8 cellular contexts compared by ENCODE assay signal in genomic region chr7:44072364-44073231, GRCh38. TPM values are rescaled to one million over a fixed set of nuclear protein-coding genes. Genes with fewer than 3 reads are reported as not detected.
DNase-seq lines count a peak whose midpoint lies in the region; ATAC-seq and TF ChIP-seq lines count a peak whose summit lies in the region.

No MANE protein-coding gene starts in this region.

- H3K27me3 ChIP-seq in transverse colon = no peaks in the 10 kb centered on the region

- peak overlapping the region; percentile 74 to 87 (median 78) for H3K27ac ChIP-seq in transverse colon

- no peak for ATAC-seq in GM21360 (IDR thresholded peaks at IDR 0.05; ENCODE audit: unreplicated experiment)

- in situ Hi-C loops in transverse colon (cut with MboI; ENCODE audit: low pct_ligation_motif_present in 1 of 4, low pct_unique_long_range_greater_than_20kb in 1 of 4, low sequenced_read_pairs in 3 of 4) = no loop called here

- peak; percentile 76 for DNase-seq in activated CD8-positive, alpha-beta memory T cell treated with anti-CD3 and anti-CD28 coated beads for 24 hours
- DNase-seq in activated CD8-positive, alpha-beta memory T cell treated with anti-CD3 and anti-CD28 coated beads, Interleukin-2, amount 50 U/mL, for 48 hours = no peak
- DNase-seq in NCI-H1105 treated with DMSO at 0.1 percent for 48 hours (lab: John Stamatoyannopoulos, UW) (peak; percentile 38), epidermal melanocyte (ENCODE audit: insufficient read length, low spot score) (peak; percentile 89), mucosa of gallbladder (ENCODE audit: low spot score) (peak; percentile 67), transverse colon (peak; percentile 71)
- peak; percentile 76 for DNase-seq in activated CD4-positive, alpha-beta T cell treated with anti-CD3 and anti-CD28 coated beads, Interleukin-2, amount 10 ng/mL, durations not matched to agents 24 days and 14 days

- H3K4me3 ChIP-seq in transverse colon = no peak overlapping the region

- no peaks in the 10 kb centered on the region for H3K9me3 ChIP-seq in transverse colon

- peaks cover 1% of the 10 kb centered on the region for H3K4me1 Mint-ChIP-seq in activated CD4-positive, alpha-beta T cell treated with anti-CD3 and anti-CD28 coated beads, Interleukin-2, amount 10 ng/mL, durations not matched to agents 24 days and 14 days

- H3K4me3 Mint-ChIP-seq in activated CD4-positive, alpha-beta T cell treated with anti-CD3 and anti-CD28 coated beads, Interleukin-2, amount 10 ng/mL, durations not matched to agents 24 days and 14 days = no peak overlapping the region

- intact Hi-C loops in activated CD4-positive, alpha-beta T cell treated with anti-CD3 and anti-CD28 coated beads, Interleukin-2, amount 10 ng/mL, durations not matched to agents 24 days and 14 days (cut with micrococcal nuclease) = no loop called here
- intact Hi-C loops in transverse colon (cut with DNase I; ENCODE audit: low total_unique reads) = no loop called here

- H3K4me1 ChIP-seq in transverse colon = peaks cover 14 to 36% (median 32%) of the 10 kb centered on the region in 4 donors

- no peak overlapping the region for H3K27ac Mint-ChIP-seq in activated CD4-positive, alpha-beta T cell treated with anti-CD3 and anti-CD28 coated beads, Interleukin-2, amount 10 ng/mL, durations not matched to agents 24 days and 14 days

- H3K36me3 Mint-ChIP-seq in activated CD4-positive, alpha-beta T cell treated with anti-CD3 and anti-CD28 coated beads, Interleukin-2, amount 10 ng/mL, durations not matched to agents 24 days and 14 days (ENCODE audit: low read depth) = peaks cover 33% of the 10 kb centered on the region

- TF ChIP-seq EP300 in transverse colon (IDR thresholded peaks at IDR 0.05; ENCODE audit: low read depth) = no peak

- H3K9me3 Mint-ChIP-seq in activated CD4-positive, alpha-beta T cell treated with anti-CD3 and anti-CD28 coated beads, Interleukin-2, amount 10 ng/mL, durations not matched to agents 24 days and 14 days = no peaks in the 10 kb centered on the region

- H3K36me3 ChIP-seq in transverse colon = peaks cover 0 to 10% (median 0%) of the 10 kb centered on the region in 4 donors

- TF ChIP-seq POLR2A in transverse colon (IDR thresholded peaks at IDR 0.05) = no peak

- H3K27me3 Mint-ChIP-seq in activated CD4-positive, alpha-beta T cell treated with anti-CD3 and anti-CD28 coated beads, Interleukin-2, amount 10 ng/mL, durations not matched to agents 24 days and 14 days = no peaks in the 10 kb centered on the region

- WGBS in transverse colon (ENCODE audit: low coverage in 1 of 2), 2 donors = 0 to 52% methylated on average over 1 to 12 of the region's 12 CpGs

- TF ChIP-seq CTCF in transverse colon (IDR thresholded peaks at IDR 0.05) = peak; percentile 48 to 61 (median 52)

RNA-seq across cellular contexts. Expression of gene PGAM2, which starts 7.2 kb away (rescaled TPM):
- total RNA-seq in activated CD4-positive, alpha-beta T cell treated with anti-CD3 and anti-CD28 coated beads, Interleukin-2, amount 10 ng/mL, durations not matched to agents 24 days and 14 days = 0.42 TPM in 1 of 2 replicates, not detected in the other
- total RNA-seq in mucosa of gallbladder (12.9 TPM), transverse colon (1 to 10 TPM in 1 of 4 donors, not detected in 3; 9.7 TPM)

RNA-seq across cellular contexts. Expression of gene POLM, which starts 9.7 kb away (rescaled TPM):
- 39.3 and 41.9 TPM in 2 replicates for total RNA-seq in activated CD4-positive, alpha-beta T cell treated with anti-CD3 and anti-CD28 coated beads, Interleukin-2, amount 10 ng/mL, durations not matched to agents 24 days and 14 days
- total RNA-seq in mucosa of gallbladder (44.1 TPM), transverse colon (100 to 1,000 TPM in 2 of 4 donors, 10 to 100 TPM in 2; 54.3 to 340 (median 81.1) TPM)

RNA-seq across cellular contexts. Expression of gene DBNL, which starts 28.1 kb away (rescaled TPM):
- total RNA-seq in activated CD4-positive, alpha-beta T cell treated with anti-CD3 and anti-CD28 coated beads, Interleukin-2, amount 10 ng/mL, durations not matched to agents 24 days and 14 days = 127 and 131 TPM in 2 replicates
- total RNA-seq in mucosa of gallbladder (147 TPM), transverse colon (100 to 1,000 TPM in 3 of 4 donors, 10 to 100 TPM in 1; 97.5 to 184 (median 137) TPM)

RNA-seq across cellular contexts. Expression of gene AEBP1, which starts 31.5 kb away (rescaled TPM):
- 21.6 and 22.2 TPM in 2 replicates for total RNA-seq in activated CD4-positive, alpha-beta T cell treated with anti-CD3 and anti-CD28 coated beads, Interleukin-2, amount 10 ng/mL, durations not matched to agents 24 days and 14 days
- 107 TPM for total RNA-seq in mucosa of gallbladder
- total RNA-seq in transverse colon = 100 to 1,000 TPM in 1 of 4 donors, 10 to 100 TPM in 3; 33.9 to 151 (median 89.0) TPM

RNA-seq across cellular contexts. Expression of gene POLD2, which starts 50.8 kb away (rescaled TPM):
- total RNA-seq in activated CD4-positive, alpha-beta T cell treated with anti-CD3 and anti-CD28 coated beads, Interleukin-2, amount 10 ng/mL, durations not matched to agents 24 days and 14 days = 259 and 286 TPM in 2 replicates
- total RNA-seq in mucosa of gallbladder (81.6 TPM), transverse colon (10 to 100 TPM; 20.1 to 32.7 (median 22.7) TPM)
